ENCODE assay signal across 2 cellular contexts in the genomic region with DNA sequence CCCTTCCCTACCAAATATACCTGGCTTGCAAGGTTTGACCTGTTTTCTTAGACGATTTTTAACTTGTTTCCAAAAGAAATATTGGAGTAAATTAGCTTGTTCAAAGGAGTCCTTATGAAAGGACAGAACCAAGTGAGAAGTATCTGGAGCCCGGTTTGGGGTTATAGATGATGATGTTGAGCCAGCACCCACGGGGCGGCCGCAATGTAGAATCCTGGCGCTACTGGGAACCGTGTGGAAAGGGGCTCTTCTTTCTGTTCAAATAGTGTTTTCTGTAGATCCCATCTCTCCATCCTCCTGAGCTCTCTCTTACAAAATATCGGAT.
TF ChIP-seq lines count a peak whose summit lies in the region.

No MANE protein-coding gene starts in this region.

TF ChIP-seq in K562, 482 proteins besides CTCF, POLR2A, EP300 and RAD21:
- TF ChIP-seq FOSL1 (tag; conservative IDR thresholded peaks at IDR 0.05) (0 out of 2 replicates have a peak, but pooled peaks have one; percentile 15), BCL6 (CRISPR knock-in tag; IDR thresholded peaks at IDR 0.05) (no peak), BACH1 (tag; IDR thresholded peaks at IDR 0.05) (0 out of 2 replicates have a peak, but pooled peaks have one; percentile 58), SAFB2 (IDR thresholded peaks at IDR 0.05; ENCODE audit: borderline replicate concordance, low read depth, low read length, severe bottlenecking) (no peak), MIER1 (IDR thresholded peaks at IDR 0.05; ENCODE audit: low read depth) (peak; percentile 25; the same call in 1 of the 2 replicates), ZNF175 (CRISPR knock-in tag; IDR thresholded peaks at IDR 0.05; ENCODE audit: low read depth) (no peak), MYBL2 (IDR thresholded peaks at IDR 0.05; ENCODE audit: low read depth) (no peak), MYBL2 (CRISPR knock-in tag; IDR thresholded peaks at IDR 0.05; ENCODE audit: borderline replicate concordance) (no peak)
- TF ChIP-seq, protein P1, sequence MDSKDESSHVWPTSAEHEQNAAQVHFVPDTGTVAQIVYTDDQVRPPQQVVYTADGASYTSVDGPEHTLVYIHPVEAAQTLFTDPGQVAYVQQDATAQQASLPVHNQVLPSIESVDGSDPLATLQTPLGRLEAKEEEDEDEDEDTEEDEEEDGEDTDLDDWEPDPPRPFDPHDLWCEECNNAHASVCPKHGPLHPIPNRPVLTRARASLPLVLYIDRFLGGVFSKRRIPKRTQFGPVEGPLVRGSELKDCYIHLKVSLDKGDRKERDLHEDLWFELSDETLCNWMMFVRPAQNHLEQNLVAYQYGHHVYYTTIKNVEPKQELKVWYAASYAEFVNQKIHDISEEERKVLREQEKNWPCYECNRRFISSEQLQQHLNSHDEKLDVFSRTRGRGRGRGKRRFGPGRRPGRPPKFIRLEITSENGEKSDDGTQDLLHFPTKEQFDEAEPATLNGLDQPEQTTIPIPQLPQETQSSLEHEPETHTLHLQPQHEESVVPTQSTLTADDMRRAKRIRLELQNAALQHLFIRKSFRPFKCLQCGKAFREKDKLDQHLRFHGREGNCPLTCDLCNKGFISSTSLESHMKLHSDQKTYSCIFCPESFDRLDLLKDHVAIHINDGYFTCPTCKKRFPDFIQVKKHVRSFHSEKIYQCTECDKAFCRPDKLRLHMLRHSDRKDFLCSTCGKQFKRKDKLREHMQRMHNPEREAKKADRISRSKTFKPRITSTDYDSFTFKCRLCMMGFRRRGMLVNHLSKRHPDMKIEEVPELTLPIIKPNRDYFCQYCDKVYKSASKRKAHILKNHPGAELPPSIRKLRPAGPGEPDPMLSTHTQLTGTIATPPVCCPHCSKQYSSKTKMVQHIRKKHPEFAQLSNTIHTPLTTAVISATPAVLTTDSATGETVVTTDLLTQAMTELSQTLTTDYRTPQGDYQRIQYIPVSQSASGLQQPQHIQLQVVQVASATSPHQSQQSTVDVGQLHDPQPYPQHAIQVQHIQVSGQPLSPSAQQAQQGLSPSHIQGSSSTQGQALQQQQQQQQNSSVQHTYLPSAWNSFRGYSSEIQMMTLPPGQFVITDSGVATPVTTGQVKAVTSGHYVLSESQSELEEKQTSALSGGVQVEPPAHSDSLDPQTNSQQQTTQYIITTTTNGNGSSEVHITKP (IDR thresholded peaks at IDR 0.05; ENCODE audit: partially characterized antibody) = no peak
- TF ChIP-seq, protein P2, sequence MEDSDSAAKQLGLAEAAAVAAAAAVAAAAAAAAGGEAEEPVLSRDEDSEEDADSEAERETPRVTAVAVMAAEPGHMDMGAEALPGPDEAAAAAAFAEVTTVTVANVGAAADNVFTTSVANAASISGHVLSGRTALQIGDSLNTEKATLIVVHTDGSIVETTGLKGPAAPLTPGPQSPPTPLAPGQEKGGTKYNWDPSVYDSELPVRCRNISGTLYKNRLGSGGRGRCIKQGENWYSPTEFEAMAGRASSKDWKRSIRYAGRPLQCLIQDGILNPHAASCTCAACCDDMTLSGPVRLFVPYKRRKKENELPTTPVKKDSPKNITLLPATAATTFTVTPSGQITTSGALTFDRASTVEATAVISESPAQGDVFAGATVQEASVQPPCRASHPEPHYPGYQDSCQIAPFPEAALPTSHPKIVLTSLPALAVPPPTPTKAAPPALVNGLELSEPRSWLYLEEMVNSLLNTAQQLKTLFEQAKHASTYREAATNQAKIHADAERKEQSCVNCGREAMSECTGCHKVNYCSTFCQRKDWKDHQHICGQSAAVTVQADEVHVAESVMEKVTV (CRISPR knock-in tag; IDR thresholded peaks at IDR 0.05) = no peak

TF ChIP-seq in HEK293T, 16 proteins besides CTCF, POLR2A, EP300 and RAD21:
- TF ChIP-seq SUZ12 (IDR thresholded peaks at IDR 0.05) = no peak
- no peak for TF ChIP-seq TARDBP (IDR thresholded peaks at IDR 0.05)
- no peak for TF ChIP-seq ZNF384 (IDR thresholded peaks at IDR 0.05)
- TF ChIP-seq HDGF (IDR thresholded peaks at IDR 0.05; ENCODE audit: borderline replicate concordance) = no peak
- no peak for TF ChIP-seq ARNT (IDR thresholded peaks at IDR 0.05)
- TF ChIP-seq L3MBTL2 (conservative IDR thresholded peaks at IDR 0.05) = no peak
- TF ChIP-seq SP1 (IDR thresholded peaks at IDR 0.05) = no peak
- TF ChIP-seq ELF4 (IDR thresholded peaks at IDR 0.05) = no peak
- TF ChIP-seq NFRKB (IDR thresholded peaks at IDR 0.05) = no peak
